10 cellular contexts compared by ENCODE assay signal in the genomic region with DNA sequence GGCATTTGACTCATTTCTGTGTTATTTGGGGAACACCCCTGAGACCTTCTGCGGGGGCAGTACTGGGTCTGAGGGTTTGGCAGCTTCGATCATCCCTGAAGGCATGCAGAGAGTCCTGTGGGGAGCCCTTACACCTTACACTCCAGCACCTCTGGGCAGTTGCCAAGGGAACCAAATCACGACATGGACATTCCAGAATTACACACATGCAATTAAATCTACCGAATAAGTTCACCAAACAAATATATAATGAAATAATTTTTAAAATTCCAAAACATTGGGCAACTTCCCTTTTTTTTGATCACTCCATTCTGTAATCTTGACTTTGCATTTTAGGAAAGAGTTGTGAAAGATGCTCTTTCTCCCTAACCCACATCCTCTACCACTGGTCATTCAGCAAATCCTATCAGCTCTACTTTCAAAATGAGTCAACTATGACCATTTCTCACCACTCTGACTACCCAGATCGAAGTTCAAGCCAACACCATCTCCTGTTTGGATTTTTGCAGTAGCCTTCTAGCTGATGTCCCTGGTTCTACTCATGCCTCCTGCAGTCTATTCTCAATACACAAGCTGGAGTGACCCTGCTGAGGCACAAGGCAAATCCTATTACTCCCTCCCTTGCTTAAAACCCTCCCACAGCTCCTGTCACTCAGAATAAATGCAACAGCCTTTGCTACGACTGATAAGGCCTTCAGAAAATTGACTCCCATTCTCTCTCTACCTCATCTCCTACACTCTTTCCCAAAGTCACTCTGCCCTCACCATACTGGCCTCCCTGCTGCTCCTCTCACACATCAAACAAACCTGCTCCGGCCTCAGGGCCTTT.
DNase-seq lines count a peak whose midpoint lies in the region; ATAC-seq, FAIRE-seq and TF ChIP-seq lines count a peak whose summit lies in the region.
"Had no signal": no experiment of that assay in that cellular context is flagged by ENCODE, and none has a peak within 500 bp of the region (broad histone marks: within the 10 kb centered on the region; RNA-seq: fewer than 3 reads in every experiment).

No MANE protein-coding gene starts in this region.

- no peaks in the 10 kb centered on the region for H3K9me3 ChIP-seq in MG63
- peaks cover 5% of the 10 kb centered on the region for H3K9me3 ChIP-seq in endodermal cell (ENCODE audit: control insufficient read depth, low read length)
- H3K9me3 ChIP-seq: BLaER1, SJSA1 had no signal

- no peak overlapping the region for H3K4me3 Mint-ChIP-seq in endodermal cell
- no peak overlapping the region for H3K4me3 Mint-ChIP-seq in activated CD8-positive, alpha-beta T cell treated with anti-CD3 and anti-CD28 coated beads for 36 hours

- peaks cover 4% of the 10 kb centered on the region for H3K4me1 ChIP-seq in endodermal cell (ENCODE audit: control insufficient read depth, insufficient read depth, low read length)
- H3K4me1 ChIP-seq: SJSA1 had no signal

- CTCF ChIA-PET in activated CD8-positive, alpha-beta T cell treated with anti-CD3 and anti-CD28 coated beads for 36 hours (lab: Charles Lee) = interaction anchor here (1.0 to 1.5 kb wide), 5 partner anchors 7 to 82 kb away, joined by 3 to 11 read pairs (median 3); no protein-coding TSS in a partner anchor

- TF ChIP-seq CTCF in endodermal cell (conservative IDR thresholded peaks at IDR 0.05) = no peak
- no peak for TF ChIP-seq CTCF in activated CD8-positive, alpha-beta T cell treated with anti-CD3 and anti-CD28 coated beads for 36 hours (IDR thresholded peaks at IDR 0.05)

- 74 to 78% methylated on average over 4 to 7 of the region's 7 CpGs for WGBS in endodermal cell (ENCODE audit: insufficient coverage in 1 of 2, insufficient read length in 1 of 2), 2 experiments

- H3K36me3 Mint-ChIP-seq in endodermal cell (ENCODE audit: low read depth) = no peaks in the 10 kb centered on the region
- H3K36me3 Mint-ChIP-seq in activated CD8-positive, alpha-beta T cell treated with anti-CD3 and anti-CD28 coated beads for 36 hours (ENCODE audit: low read depth) = no peaks in the 10 kb centered on the region

- no peak for FAIRE-seq in GM12891 (lab: Jason Lieb, UNC)

- intact Hi-C loops in activated CD8-positive, alpha-beta T cell treated with anti-CD3 and anti-CD28 coated beads for 36 hours (cut with micrococcal nuclease) = no loop called here

- H3K27ac ChIP-seq in endodermal cell (ENCODE audit: low read depth, low read length) = no peak overlapping the region
- H3K27ac ChIP-seq: BLaER1, SJSA1 had no signal

- DNase-seq in AG08395 (ENCODE audit: low spot score) (peak; percentile 61), MG63 (peak; percentile 4), endodermal cell (peak; percentile 75), GM12891 (ENCODE audit: insufficient read length, low spot score) (no peak)
- DNase-seq in activated CD8-positive, alpha-beta T cell treated with anti-CD3 and anti-CD28 coated beads for 36 hours = no peak
- no peak for DNase-seq in stimulated activated naive CD8-positive, alpha-beta T cell treated with anti-CD3 and anti-CD28 coated beads, Interleukin-15, Interleukin-2, amounts not matched to agents 100 U/mL and 50 U/mL, for 24 hours
- DNase-seq in stimulated activated naive CD4-positive, alpha-beta T cell treated with Interleukin-2 at 50 U/mL for 16 hours (lab: John Stamatoyannopoulos, UW) = no peak

- ATAC-seq in GM21717 (IDR thresholded peaks at IDR 0.05; ENCODE audit: unreplicated experiment) = peak; percentile 77
- ATAC-seq in activated CD8-positive, alpha-beta T cell treated with anti-CD3 and anti-CD28 coated beads for 36 hours = no peak
- no peak for ATAC-seq in stimulated activated naive CD8-positive, alpha-beta T cell treated with anti-CD3 and anti-CD28 coated beads, Interleukin-15, Interleukin-2, amounts not matched to agents 100 U/mL and 50 U/mL, for 24 hours

- no peaks in the 10 kb centered on the region for H3K27me3 ChIP-seq in MG63
- H3K27me3 ChIP-seq in endodermal cell (ENCODE audit: control insufficient read depth, insufficient read depth, low read length, poor library complexity, severe bottlenecking) = no peaks in the 10 kb centered on the region
- H3K27me3 ChIP-seq: BLaER1, SJSA1 had no signal

- H3K36me3 ChIP-seq in MG63 (no peaks in the 10 kb centered on the region), endodermal cell (ENCODE audit: control insufficient read depth, insufficient read depth, low read length) (no peaks in the 10 kb centered on the region)
- H3K36me3 ChIP-seq: BLaER1, SJSA1 had no signal

- POLR2A ChIA-PET in activated CD8-positive, alpha-beta T cell treated with anti-CD3 and anti-CD28 coated beads for 36 hours (lab: Charles Lee) = no interaction called here

- no peak for TF ChIP-seq POLR2A in GM12891 (IDR thresholded peaks at IDR 0.05; ENCODE audit: low read depth, low read length)

- H3K4me3 ChIP-seq in MG63 (no peak overlapping the region), endodermal cell (ENCODE audit: low read length) (no peak overlapping the region)
- H3K4me3 ChIP-seq: BLaER1, SJSA1 had no signal

- H3K27me3 Mint-ChIP-seq in endodermal cell (ENCODE audit: insufficient read depth) = no peaks in the 10 kb centered on the region
- H3K27me3 Mint-ChIP-seq in activated CD8-positive, alpha-beta T cell treated with anti-CD3 and anti-CD28 coated beads for 36 hours = no peaks in the 10 kb centered on the region

- H3K9ac ChIP-seq in endodermal cell (ENCODE audit: extremely low read depth, low read length, poor library complexity, severe bottlenecking) = no peak overlapping the region
- H3K9ac ChIP-seq: BLaER1 had no signal

- H3K9me3 Mint-ChIP-seq in endodermal cell = peaks cover 5% of the 10 kb centered on the region
- H3K9me3 Mint-ChIP-seq in activated CD8-positive, alpha-beta T cell treated with anti-CD3 and anti-CD28 coated beads for 36 hours = no peaks in the 10 kb centered on the region

- H3K4me1 Mint-ChIP-seq in endodermal cell = peaks cover 13% of the 10 kb centered on the region
- H3K4me1 Mint-ChIP-seq in activated CD8-positive, alpha-beta T cell treated with anti-CD3 and anti-CD28 coated beads for 36 hours (ENCODE audit: low read depth) = no peaks in the 10 kb centered on the region

- peak overlapping the region; percentile 31 for H3K27ac Mint-ChIP-seq in endodermal cell
- H3K27ac Mint-ChIP-seq in activated CD8-positive, alpha-beta T cell treated with anti-CD3 and anti-CD28 coated beads for 36 hours = no peak overlapping the region

TF ChIP-seq in GM12891, 5 proteins besides CTCF, POLR2A, EP300 and RAD21:
- TF ChIP-seq POLR2AphosphoS5 (IDR thresholded peaks at IDR 0.05; ENCODE audit: low read depth, low read length) = no peak
- TF ChIP-seq PAX5 (IDR thresholded peaks at IDR 0.05; ENCODE audit: insufficient read depth, low read length, severe bottlenecking) = no peak
- TF ChIP-seq POU2F2 (IDR thresholded peaks at IDR 0.05; ENCODE audit: low read depth, low read length) = no peak
- TF ChIP-seq TAF1 (IDR thresholded peaks at IDR 0.05; ENCODE audit: low read depth, low read length) = no peak
- no peak for TF ChIP-seq SPI1 (IDR thresholded peaks at IDR 0.05; ENCODE audit: low read depth, low read length)

Comparison
In these comparisons a context has a peak if more than half of its experiments do, and no peak if none do; other contexts are left out.
1. DNase-seq: peak in AG08395 (single experiment), MG63 (single experiment) and endodermal cell (single experiment); none in activated CD8-positive, alpha-beta T cell treated with anti-CD3 and anti-CD28 coated beads for 36 hours (single experiment), GM12891 (single experiment), stimulated activated naive CD8-positive, alpha-beta T cell treated with anti-CD3 and anti-CD28 coated beads, Interleukin-15, Interleukin-2, amounts not matched to agents 100 U/mL and 50 U/mL, for 24 hours (single experiment) and stimulated activated naive CD4-positive, alpha-beta T cell treated with Interleukin-2 at 50 U/mL for 16 hours (single experiment).